In genomic region chr1:206608108-206608698, GRCh38 we compare ENCODE assay signal across 1 cellular context.
TF ChIP-seq lines count a peak whose summit lies in the region.

No MANE protein-coding gene starts in this region.

TF ChIP-seq in K562, 482 proteins besides CTCF, POLR2A, EP300 and RAD21 (continued from another document):
- TF ChIP-seq ATF7 (IDR thresholded peaks at IDR 0.05), result no peak
- no peak for TF ChIP-seq MECOM (CRISPR knock-in tag; IDR thresholded peaks at IDR 0.05)
- TF ChIP-seq HNRNPL (IDR thresholded peaks at IDR 0.05; ENCODE audit: low read depth, low read length), result no peak
- TF ChIP-seq DEAF1 (CRISPR knock-in tag; IDR thresholded peaks at IDR 0.05), result peak; percentile 44; the same call in 1 of the 2 replicates
- TF ChIP-seq, protein P1, sequence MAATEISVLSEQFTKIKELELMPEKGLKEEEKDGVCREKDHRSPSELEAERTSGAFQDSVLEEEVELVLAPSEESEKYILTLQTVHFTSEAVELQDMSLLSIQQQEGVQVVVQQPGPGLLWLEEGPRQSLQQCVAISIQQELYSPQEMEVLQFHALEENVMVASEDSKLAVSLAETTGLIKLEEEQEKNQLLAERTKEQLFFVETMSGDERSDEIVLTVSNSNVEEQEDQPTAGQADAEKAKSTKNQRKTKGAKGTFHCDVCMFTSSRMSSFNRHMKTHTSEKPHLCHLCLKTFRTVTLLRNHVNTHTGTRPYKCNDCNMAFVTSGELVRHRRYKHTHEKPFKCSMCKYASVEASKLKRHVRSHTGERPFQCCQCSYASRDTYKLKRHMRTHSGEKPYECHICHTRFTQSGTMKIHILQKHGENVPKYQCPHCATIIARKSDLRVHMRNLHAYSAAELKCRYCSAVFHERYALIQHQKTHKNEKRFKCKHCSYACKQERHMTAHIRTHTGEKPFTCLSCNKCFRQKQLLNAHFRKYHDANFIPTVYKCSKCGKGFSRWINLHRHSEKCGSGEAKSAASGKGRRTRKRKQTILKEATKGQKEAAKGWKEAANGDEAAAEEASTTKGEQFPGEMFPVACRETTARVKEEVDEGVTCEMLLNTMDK (IDR thresholded peaks at IDR 0.05; ENCODE audit: borderline replicate concordance, insufficient read depth, low read depth, low read length, poor library complexity, severe bottlenecking), result peak; percentile 47
- TF ChIP-seq SMC3 (conservative IDR thresholded peaks at IDR 0.05; ENCODE audit: insufficient read depth, low read depth, low read length), result peak; percentile 78
- peak; percentile 47 to 53; a peak in 2 of 4 replicates for TF ChIP-seq KDM1A (IDR thresholded peaks at IDR 0.05)
- peak; percentile 38; the same call in 1 of the 2 replicates for TF ChIP-seq CTBP1 (IDR thresholded peaks at IDR 0.05; ENCODE audit: borderline replicate concordance)
- TF ChIP-seq, protein P2, sequence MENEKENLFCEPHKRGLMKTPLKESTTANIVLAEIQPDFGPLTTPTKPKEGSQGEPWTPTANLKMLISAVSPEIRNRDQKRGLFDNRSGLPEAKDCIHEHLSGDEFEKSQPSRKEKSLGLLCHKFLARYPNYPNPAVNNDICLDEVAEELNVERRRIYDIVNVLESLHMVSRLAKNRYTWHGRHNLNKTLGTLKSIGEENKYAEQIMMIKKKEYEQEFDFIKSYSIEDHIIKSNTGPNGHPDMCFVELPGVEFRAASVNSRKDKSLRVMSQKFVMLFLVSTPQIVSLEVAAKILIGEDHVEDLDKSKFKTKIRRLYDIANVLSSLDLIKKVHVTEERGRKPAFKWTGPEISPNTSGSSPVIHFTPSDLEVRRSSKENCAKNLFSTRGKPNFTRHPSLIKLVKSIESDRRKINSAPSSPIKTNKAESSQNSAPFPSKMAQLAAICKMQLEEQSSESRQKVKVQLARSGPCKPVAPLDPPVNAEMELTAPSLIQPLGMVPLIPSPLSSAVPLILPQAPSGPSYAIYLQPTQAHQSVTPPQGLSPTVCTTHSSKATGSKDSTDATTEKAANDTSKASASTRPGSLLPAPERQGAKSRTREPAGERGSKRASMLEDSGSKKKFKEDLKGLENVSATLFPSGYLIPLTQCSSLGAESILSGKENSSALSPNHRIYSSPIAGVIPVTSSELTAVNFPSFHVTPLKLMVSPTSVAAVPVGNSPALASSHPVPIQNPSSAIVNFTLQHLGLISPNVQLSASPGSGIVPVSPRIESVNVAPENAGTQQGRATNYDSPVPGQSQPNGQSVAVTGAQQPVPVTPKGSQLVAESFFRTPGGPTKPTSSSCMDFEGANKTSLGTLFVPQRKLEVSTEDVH (IDR thresholded peaks at IDR 0.05; ENCODE audit: low read depth, partially characterized antibody), result no peak
- TF ChIP-seq PHF21A (IDR thresholded peaks at IDR 0.05; ENCODE audit: borderline replicate concordance, low read depth), result peak; percentile 76; the same call in 1 of the 2 replicates
- peak; percentile 27 for TF ChIP-seq SMAD1 (IDR thresholded peaks at IDR 0.05; ENCODE audit: low read depth, low read length, partially characterized antibody)
- no peak for TF ChIP-seq SAFB2 (IDR thresholded peaks at IDR 0.05; ENCODE audit: borderline replicate concordance, low read depth, low read length, severe bottlenecking)
- TF ChIP-seq STAG1 (CRISPR knock-in tag; IDR thresholded peaks at IDR 0.05; ENCODE audit: borderline replicate concordance), result peak; percentile 82; the same call in 1 of the 2 replicates
- peak; percentile 49 to 70; a peak in 1 of 4 replicates for TF ChIP-seq RCOR1 (IDR thresholded peaks at IDR 0.05; ENCODE audit: borderline replicate concordance in 1 of 2, low read depth in 2 of 2, low read length in 2 of 2)
- TF ChIP-seq JUND (IDR thresholded peaks at IDR 0.05; ENCODE audit: borderline replicate concordance, low read depth, low read length), result 0 out of 2 replicates have a peak, but pooled peaks have one; percentile 15
- no peak; the same call in 2 of the 3 replicates for TF ChIP-seq JUND (tag; IDR thresholded peaks at IDR 0.05; ENCODE audit: borderline replicate concordance, low read depth, low read length)
- TF ChIP-seq PTRF (tag; IDR thresholded peaks at IDR 0.05), result no peak
- TF ChIP-seq ZBTB11 (CRISPR knock-in tag; IDR thresholded peaks at IDR 0.05), result peak in 1 of 3 experiments; percentile 21; a peak in 1 of 6 replicates
- TF ChIP-seq POLR2AphosphoS5 (IDR thresholded peaks at IDR 0.05; ENCODE audit: control insufficient read depth, insufficient read depth, low read depth, low read length), result no peak
